In the genomic region with DNA sequence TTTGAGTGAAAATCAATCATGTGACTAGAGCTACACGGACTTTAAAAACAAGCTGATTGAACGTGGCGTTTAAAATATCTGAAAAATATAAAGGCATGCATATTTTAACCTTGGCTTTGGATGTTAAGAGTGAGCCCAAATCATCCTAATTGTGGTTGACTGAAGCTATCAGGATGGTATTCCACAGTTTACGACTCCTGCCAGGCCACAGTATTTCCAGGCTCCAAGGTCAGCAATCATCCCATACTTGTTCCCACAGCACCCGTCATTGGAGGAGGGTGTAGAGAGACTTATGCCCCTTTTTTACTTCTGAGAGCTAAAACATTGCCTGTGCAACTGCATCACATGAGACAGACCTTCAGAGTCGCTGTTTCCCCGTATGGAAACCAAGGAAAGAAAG, we compare ENCODE assay signal across 20 cellular contexts.
"Had no signal": no experiment of that assay in that cellular context is flagged by ENCODE, and none has a peak within 500 bp of the region (broad histone marks: within the 10 kb centered on the region; RNA-seq: fewer than 3 reads in every experiment).

No MANE protein-coding gene starts in this region.

- ATAC-seq: activated CD8-positive, alpha-beta memory T cell treated with anti-CD3 and anti-CD28 coated beads, Interleukin-2, amount 10 ng/mL, durations not matched to agents 7 days and 5 days; esophagus mucosa; heart left ventricle; natural killer cell; T-helper 17 cell had no signal

- H3K4me3 ChIP-seq: colonic mucosa, heart left ventricle, right atrium auricular region, upper lobe of left lung had no signal

- H3K27me3 ChIP-seq: colonic mucosa, heart left ventricle, neutrophil, right atrium auricular region, upper lobe of left lung had no signal

- H3K4me1 ChIP-seq: colonic mucosa, upper lobe of left lung had no signal

- DNase-seq: activated CD4-positive, alpha-beta memory T cell treated with anti-CD3 and anti-CD28 coated beads for 36 hours; activated CD8-positive, alpha-beta memory T cell treated with anti-CD3 and anti-CD28 coated beads, Interleukin-2, amount 10 ng/mL, durations not matched to agents 7 days and 5 days; activated naive CD4-positive, alpha-beta T cell treated with anti-CD3 and anti-CD28 coated beads, Interleukin-2, amount 50 U/mL, for 16 hours; activated T-cell treated with anti-CD3 and anti-CD28 coated beads, Interleukin-2, amount 50 U/mL, for 1 hour; central memory CD4-positive, alpha-beta T cell; colonic mucosa; foreskin melanocyte; heart left ventricle; mammary epithelial cell; natural killer cell; small intestine; stimulated activated CD4-positive, alpha-beta T cell treated with anti-CD3 and anti-CD28 coated beads, Interleukin-4, amount 100 ng/mL, for 4 hours; stimulated activated CD8-positive, alpha-beta memory T cell treated with anti-CD3 and anti-CD28 coated beads, Interleukin-4, amount 100 ng/mL, for 48 hours; stimulated activated naive CD4-positive, alpha-beta T cell treated with Interleukin-2 at 50 U/mL for 16 hours; T-helper 17 cell; upper lobe of left lung; WERI-Rb-1 had no signal

- H3K27ac ChIP-seq: colonic mucosa, neutrophil, right atrium auricular region, upper lobe of left lung, WERI-Rb-1 had no signal

- H3K36me3 ChIP-seq: colonic mucosa, heart left ventricle, neutrophil, right atrium auricular region, upper lobe of left lung, WERI-Rb-1 had no signal

- H3K9me3 ChIP-seq: colonic mucosa, heart left ventricle, neutrophil, right atrium auricular region, upper lobe of left lung had no signal
